1 cellular context compared by ENCODE assay signal in genomic region chr3:177451940-177452484, GRCh38.
TF ChIP-seq lines count a peak whose summit lies in the region.

No MANE protein-coding gene starts in this region.

TF ChIP-seq in IMR-90, 13 proteins besides CTCF, POLR2A, EP300 and RAD21 (continued from another document):
- TF ChIP-seq ELK1 (IDR thresholded peaks at IDR 0.05; ENCODE audit: borderline replicate concordance, low read depth, low read length) (no peak), RFX5 (IDR thresholded peaks at IDR 0.05; ENCODE audit: low read depth, low read length) (no peak), NFE2L2 (IDR thresholded peaks at IDR 0.05; ENCODE audit: low read depth, low read length) (no peak), CHD1 (IDR thresholded peaks at IDR 0.05; ENCODE audit: low read depth, low read length) (no peak)
